1 cellular context compared by ENCODE assay signal in genomic region chr14:74913986-74914573, GRCh38.
TF ChIP-seq lines count a peak whose summit lies in the region.

No MANE protein-coding gene starts in this region.

TF ChIP-seq in K562, 482 proteins besides CTCF, POLR2A, EP300 and RAD21:
- TF ChIP-seq CEBPB (tag; IDR thresholded peaks at IDR 0.05) (peak; percentile 43; the same call in 1 of the 2 replicates), STAG1 (CRISPR knock-in tag; IDR thresholded peaks at IDR 0.05; ENCODE audit: borderline replicate concordance) (peak; percentile 47; the same call in 1 of the 2 replicates), CEBPG (CRISPR knock-in tag; IDR thresholded peaks at IDR 0.05) (0 out of 2 replicates have a peak, but pooled peaks have one; percentile 18), CEBPG (tag; conservative IDR thresholded peaks at IDR 0.05 in 1 of 2, IDR thresholded peaks at IDR 0.05 in 1 of 2) (peak in 1 of 2 experiments; percentile 29; a peak in 1 of 4 replicates), DEAF1 (CRISPR knock-in tag; IDR thresholded peaks at IDR 0.05) (peak; percentile 42; the same call in 1 of the 2 replicates), SMC3 (conservative IDR thresholded peaks at IDR 0.05; ENCODE audit: insufficient read depth, low read depth, low read length) (peak; percentile 60; the same call in 1 of the 2 replicates), ZNF695 (CRISPR knock-in tag; IDR thresholded peaks at IDR 0.05) (no peak), ZNF699 (CRISPR knock-in tag; IDR thresholded peaks at IDR 0.05; ENCODE audit: insufficient replicate concordance) (no peak), CHD7 (IDR thresholded peaks at IDR 0.05; ENCODE audit: low read depth, low read length) (no peak)
TF ChIP-seq in K562: peak in this region for 5.
